Comparison of ENCODE assay signal across 8 cellular contexts in the genomic region with DNA sequence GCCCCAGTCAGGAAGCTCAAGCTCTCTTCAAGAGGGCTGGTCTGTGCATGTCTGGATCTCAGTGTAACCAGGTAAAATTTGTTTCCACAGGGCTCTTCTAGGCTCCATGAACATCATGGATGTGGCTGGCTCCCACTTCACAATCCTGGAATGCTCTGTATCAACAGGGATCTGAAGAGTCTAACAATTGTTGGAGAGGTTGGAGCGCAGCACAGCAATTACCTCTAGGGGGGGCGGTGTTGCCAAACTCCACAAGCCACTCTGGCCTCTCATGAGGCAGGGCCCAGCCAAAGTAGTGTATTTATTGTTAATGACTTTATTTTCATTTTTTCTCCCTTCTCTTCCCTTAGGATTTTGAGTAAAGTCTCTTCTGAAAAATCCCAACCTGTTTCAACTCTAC. TPM values are rescaled to one million over a fixed set of nuclear protein-coding genes. Genes with fewer than 3 reads are reported as not detected.
DNase-seq lines count a peak whose midpoint lies in the region; ATAC-seq and TF ChIP-seq lines count a peak whose summit lies in the region.

No MANE protein-coding gene starts in this region.

- no peaks in the 10 kb centered on the region for H3K79me1 ChIP-seq in neuronal stem cell (ENCODE audit: low read depth, low read length)

- H3K9me3 ChIP-seq in neuronal stem cell (replicated peaks in 1 of 2; ENCODE audit: control insufficient read depth in 2 of 2, insufficient read depth in 1 of 2, low read depth in 1 of 2, low read length in 2 of 2) (no peaks in the 10 kb centered on the region), spleen (no peaks in the 10 kb centered on the region)

- no peak overlapping the region for H3K4ac ChIP-seq in neuronal stem cell (ENCODE audit: low read length)

- no peaks in the 10 kb centered on the region for H3K27me3 Mint-ChIP-seq in activated naive CD8-positive, alpha-beta T cell treated with anti-CD3 and anti-CD28 coated beads, Interleukin-2, amount 50 U/mL, for 24 hours
- H3K27me3 Mint-ChIP-seq in activated naive CD8-positive, alpha-beta T cell treated with anti-CD3 and anti-CD28 coated beads for 36 hours, result no peaks in the 10 kb centered on the region
- peaks cover 12% of the 10 kb centered on the region for H3K27me3 Mint-ChIP-seq in brain

- H3K23ac ChIP-seq in neuronal stem cell (ENCODE audit: low read depth, low read length, poor library complexity), result no peak overlapping the region

- H3K27me3 ChIP-seq in neuronal stem cell (ENCODE audit: control insufficient read depth in 3 of 3, insufficient read depth in 3 of 3, low read depth in 1 of 3, low read length in 3 of 3) (peaks cover 0 to 4% (median 0%) of the 10 kb centered on the region in 3 experiments), spleen (replicated peaks in 1 of 7) (no peaks in the 10 kb centered on the region)

- no peak for TF ChIP-seq POLR2A in spleen (IDR thresholded peaks at IDR 0.05)

- no peaks in the 10 kb centered on the region for H3K36me3 ChIP-seq in neuronal stem cell (replicated peaks in 1 of 2; ENCODE audit: control insufficient read depth in 2 of 2, insufficient read depth in 2 of 2, low read length in 2 of 2)
- no peaks in the 10 kb centered on the region for H3K36me3 ChIP-seq in spleen

- no peak overlapping the region for H2BK5ac ChIP-seq in neuronal stem cell (ENCODE audit: low read length)

- H3K36me3 Mint-ChIP-seq in activated naive CD8-positive, alpha-beta T cell treated with anti-CD3 and anti-CD28 coated beads, Interleukin-2, amount 50 U/mL, for 24 hours (ENCODE audit: low read depth), result peaks cover 2% of the 10 kb centered on the region
- H3K36me3 Mint-ChIP-seq in activated naive CD8-positive, alpha-beta T cell treated with anti-CD3 and anti-CD28 coated beads for 36 hours, result peaks cover 3% of the 10 kb centered on the region
- H3K36me3 Mint-ChIP-seq in brain, result no peaks in the 10 kb centered on the region

- H3K4me3 Mint-ChIP-seq in activated naive CD8-positive, alpha-beta T cell treated with anti-CD3 and anti-CD28 coated beads, Interleukin-2, amount 50 U/mL, for 24 hours, result no peak overlapping the region
- no peak overlapping the region for H3K4me3 Mint-ChIP-seq in activated naive CD8-positive, alpha-beta T cell treated with anti-CD3 and anti-CD28 coated beads for 36 hours
- H3K4me3 Mint-ChIP-seq in brain, result no peak overlapping the region

- H3K14ac ChIP-seq in neuronal stem cell (ENCODE audit: low read length), result no peak overlapping the region

- no peak overlapping the region for H3K9ac ChIP-seq in neuronal stem cell (ENCODE audit: low read depth, low read length, poor library complexity)

- H2AK5ac ChIP-seq in neuronal stem cell (ENCODE audit: low read depth, low read length), result no peak overlapping the region

- H3K4me2 ChIP-seq in neuronal stem cell (ENCODE audit: insufficient read depth, low read length, poor library complexity, severe bottlenecking), result no peak overlapping the region

- no peaks in the 10 kb centered on the region for H3K9me3 Mint-ChIP-seq in activated naive CD8-positive, alpha-beta T cell treated with anti-CD3 and anti-CD28 coated beads, Interleukin-2, amount 50 U/mL, for 24 hours
- H3K9me3 Mint-ChIP-seq in activated naive CD8-positive, alpha-beta T cell treated with anti-CD3 and anti-CD28 coated beads for 36 hours, result no peaks in the 10 kb centered on the region
- no peaks in the 10 kb centered on the region for H3K9me3 Mint-ChIP-seq in brain

- peaks cover 8% of the 10 kb centered on the region for H3K4me1 Mint-ChIP-seq in activated naive CD8-positive, alpha-beta T cell treated with anti-CD3 and anti-CD28 coated beads, Interleukin-2, amount 50 U/mL, for 24 hours
- peaks cover 5% of the 10 kb centered on the region for H3K4me1 Mint-ChIP-seq in activated naive CD8-positive, alpha-beta T cell treated with anti-CD3 and anti-CD28 coated beads for 36 hours
- peaks cover 9% of the 10 kb centered on the region for H3K4me1 Mint-ChIP-seq in brain

- no CpG with 5 or more reads among the region's 2 CpGs for WGBS in neuronal stem cell (ENCODE audit: extremely low coverage in 2 of 2, insufficient read length in 2 of 2, insufficient replicate concordance in 1 of 2), 2 donors
- 44 to 69% (median 62%) methylated on average over 2 of the region's 2 CpGs for WGBS in spleen, 5 donors

- no peak for ATAC-seq in activated naive CD8-positive, alpha-beta T cell treated with anti-CD3 and anti-CD28 coated beads, Interleukin-2, amount 50 U/mL, for 24 hours
- no peak for ATAC-seq in GM21737 (IDR thresholded peaks at IDR 0.05; ENCODE audit: unreplicated experiment)
- ATAC-seq in HG03159 (IDR thresholded peaks at IDR 0.05; ENCODE audit: unreplicated experiment), result no peak

- no peak overlapping the region for H4K91ac ChIP-seq in neuronal stem cell (ENCODE audit: low read depth, low read length, poor library complexity)

- no peak overlapping the region for H3K27ac ChIP-seq in neuronal stem cell (replicated peaks; ENCODE audit: low read length)
- H3K27ac ChIP-seq in spleen, result no peak overlapping the region

- H3K4me1 ChIP-seq in neuronal stem cell (ENCODE audit: control insufficient read depth in 2 of 2, insufficient read depth in 1 of 2, low read depth in 1 of 2, low read length in 2 of 2) (peaks cover 0 to 3% of the 10 kb centered on the region in 2 donors), spleen (peaks cover 0 to 10% (median 5%) of the 10 kb centered on the region in 6 donors)

- no peak overlapping the region for H2BK15ac ChIP-seq in neuronal stem cell (ENCODE audit: low read length)

- H3K18ac ChIP-seq in neuronal stem cell (ENCODE audit: low read length), result no peak overlapping the region

- H2BK120ac ChIP-seq in neuronal stem cell (ENCODE audit: low read depth, low read length), result no peak overlapping the region

- no peak overlapping the region for H3K27ac Mint-ChIP-seq in activated naive CD8-positive, alpha-beta T cell treated with anti-CD3 and anti-CD28 coated beads, Interleukin-2, amount 50 U/mL, for 24 hours
- no peak overlapping the region for H3K27ac Mint-ChIP-seq in activated naive CD8-positive, alpha-beta T cell treated with anti-CD3 and anti-CD28 coated beads for 36 hours
- H3K27ac Mint-ChIP-seq in brain, result no peak overlapping the region

- TF ChIP-seq CTCF in brain (conservative IDR thresholded peaks at IDR 0.05) (peak; percentile 30 to 36), spleen (IDR thresholded peaks at IDR 0.05 in 8 of 11, conservative IDR thresholded peaks at IDR 0.05 in 3 of 11) (peak in 1 of 11 experiments; percentile 14)

- H3K4me3 ChIP-seq in neuronal stem cell (ENCODE audit: low read length in 2 of 2) (no peak overlapping the region), spleen (no peak overlapping the region)

- H2BK12ac ChIP-seq in neuronal stem cell (ENCODE audit: low read length), result no peak overlapping the region

- peak overlapping the region; percentile 46 for H2AFZ ChIP-seq in neuronal stem cell (ENCODE audit: low read length)

- intact Hi-C loops in spleen (cut with DNase I; ENCODE audit: low total_unique reads), result no loop called here

- peak; percentile 20 for DNase-seq in activated naive CD8-positive, alpha-beta T cell treated with anti-CD3 and anti-CD28 coated beads, Interleukin-2, amount 50 U/mL, for 24 hours
- DNase-seq in activated naive CD8-positive, alpha-beta T cell treated with anti-CD3 and anti-CD28 coated beads for 36 hours, result no peak
- DNase-seq in NCI-H1694 (lab: John Stamatoyannopoulos, UW), result peak; percentile 27
- DNase-seq in neuronal stem cell (ENCODE audit: low spot score), result peak; percentile 31
- no peak for DNase-seq in spleen

- no peak overlapping the region for H4K8ac ChIP-seq in neuronal stem cell (ENCODE audit: low read depth, low read length)

RNA-seq across cellular contexts. Expression of a gene that starts 6.1 kb away (rescaled TPM):
- total RNA-seq in activated naive CD8-positive, alpha-beta T cell treated with anti-CD3 and anti-CD28 coated beads for 36 hours, result 10 to 100 TPM; 73.2 to 74.4 TPM
- polyA plus RNA-seq in brain (ENCODE audit: insufficient read depth, low read depth, low replicate concordance) (43.7 TPM), spleen (10 to 100 TPM; 40.4 to 55.7 (median 52.8) TPM)
- 31.0 TPM for polyA plus RNA-seq in neuronal stem cell (2013, experiment 1 of 2)
- polyA plus RNA-seq in neuronal stem cell (2013, experiment 2 of 2), result 31.6 TPM
- 10 to 100 TPM; 40.4 to 50.7 (median 46.3) TPM for total RNA-seq in spleen

RNA-seq across cellular contexts. Expression of a gene that starts 26.2 kb away (rescaled TPM):
- 10 to 100 TPM; 22.9 to 25.2 TPM for total RNA-seq in activated naive CD8-positive, alpha-beta T cell treated with anti-CD3 and anti-CD28 coated beads for 36 hours
- polyA plus RNA-seq in brain (ENCODE audit: insufficient read depth, low read depth, low replicate concordance) (119 TPM), spleen (10 to 100 TPM; 12.3 to 28.2 (median 15.8) TPM)
- 47.4 TPM for polyA plus RNA-seq in neuronal stem cell (2013, experiment 1 of 2)
- 46.8 TPM for polyA plus RNA-seq in neuronal stem cell (2013, experiment 2 of 2)
- 10 to 100 TPM; 40.3 to 67.3 (median 54.2) TPM for total RNA-seq in spleen

RNA-seq across cellular contexts. Expression of a gene that starts 32.1 kb away (rescaled TPM):
- total RNA-seq in activated naive CD8-positive, alpha-beta T cell treated with anti-CD3 and anti-CD28 coated beads for 36 hours, result not detected
- polyA plus RNA-seq in brain (ENCODE audit: insufficient read depth, low read depth, low replicate concordance), result not detected
- not detected for polyA plus RNA-seq in neuronal stem cell (2013, experiment 1 of 2)
- not detected for polyA plus RNA-seq in neuronal stem cell (2013, experiment 2 of 2)
- total RNA-seq in spleen, result not detected
- polyA plus RNA-seq in spleen, result not detected

RNA-seq across cellular contexts. Expression of a gene that starts 45.6 kb away (rescaled TPM):
- 100 to 1,000 TPM; 209 to 219 TPM for total RNA-seq in activated naive CD8-positive, alpha-beta T cell treated with anti-CD3 and anti-CD28 coated beads for 36 hours
- polyA plus RNA-seq in brain (ENCODE audit: insufficient read depth, low read depth, low replicate concordance) (521 TPM), spleen (100 to 1,000 TPM in 2 of 3 donors, 10 to 100 TPM in 1; 98.7 to 155 (median 137) TPM)
- 199 TPM for polyA plus RNA-seq in neuronal stem cell (2013, experiment 1 of 2)
- polyA plus RNA-seq in neuronal stem cell (2013, experiment 2 of 2), result 192 TPM
- 100 to 1,000 TPM; 192 to 254 (median 204) TPM for total RNA-seq in spleen

RNA-seq across cellular contexts. Expression of a gene that starts 57.0 kb away (rescaled TPM):
- total RNA-seq in activated naive CD8-positive, alpha-beta T cell treated with anti-CD3 and anti-CD28 coated beads for 36 hours, result 10 to 100 TPM; 57.2 to 58.7 TPM
- polyA plus RNA-seq in brain (ENCODE audit: insufficient read depth, low read depth, low replicate concordance) (44.2 TPM), spleen (10 to 100 TPM; 35.3 to 67.3 (median 61.2) TPM)
- polyA plus RNA-seq in neuronal stem cell (2013, experiment 1 of 2), result 17.7 TPM
- polyA plus RNA-seq in neuronal stem cell (2013, experiment 2 of 2), result 16.0 TPM
- total RNA-seq in spleen, result 10 to 100 TPM; 46.4 to 90.7 (median 69.8) TPM

Comparison
In these comparisons a context has a peak if more than half of its experiments do, and no peak if none do; other contexts are left out.
1. DNase-seq: peak in activated naive CD8-positive, alpha-beta T cell treated with anti-CD3 and anti-CD28 coated beads, Interleukin-2, amount 50 U/mL, for 24 hours (single experiment), NCI-H1694 (single experiment) and neuronal stem cell (single experiment); none in activated naive CD8-positive, alpha-beta T cell treated with anti-CD3 and anti-CD28 coated beads for 36 hours (single experiment) and spleen (single experiment).